In genomic region chr10:1127629-1128028, GRCh38 we compare ENCODE assay signal across 17 cellular contexts.
DNase-seq lines count a peak whose midpoint lies in the region; ATAC-seq and TF ChIP-seq lines count a peak whose summit lies in the region.
"Had no signal": no experiment of that assay in that cellular context is flagged by ENCODE, and none has a peak within 500 bp of the region (broad histone marks: within the 10 kb centered on the region; RNA-seq: fewer than 3 reads in every experiment).

No MANE protein-coding gene starts in this region.

- H3K4me1 ChIP-seq in BLaER1, result peaks cover 57% of the 10 kb centered on the region

- POLR2A ChIA-PET in activated CD8-positive, alpha-beta T cell treated with anti-CD3 and anti-CD28 coated beads, Interleukin-2, amount 10 ng/mL, durations not matched to agents 7 days and 5 days (lab: Charles Lee), result no interaction called here
- POLR2A ChIA-PET in activated CD8-positive, alpha-beta T cell treated with anti-CD3 and anti-CD28 coated beads for 36 hours (lab: Charles Lee), result interaction anchor here (1.0 kb wide), 1 partner anchor 77 kb away, joined by 3 read pairs; no protein-coding TSS in a partner anchor
- POLR2A ChIA-PET in activated CD4-positive, alpha-beta memory T cell treated with anti-CD3 and anti-CD28 coated beads, Interleukin-2, amount 10 ng/mL, durations not matched to agents 7 days and 5 days (lab: Charles Lee), result no interaction called here

- no peak overlapping the region for H3K27ac ChIP-seq in BLaER1
- H3K27ac ChIP-seq: BLaER1 treated with 17β-estradiol and CSF1 and Interleukin-3, amounts not matched to agents 10 nM and 100 nM; GM23248 had no signal

- H3K4me2 ChIP-seq in BLaER1, result peak overlapping the region; percentile 25

- H3K36me3 Mint-ChIP-seq in activated CD8-positive, alpha-beta T cell treated with anti-CD3 and anti-CD28 coated beads, Interleukin-2, amount 10 ng/mL, durations not matched to agents 7 days and 5 days (ENCODE audit: low read depth), result peaks cover 75% of the 10 kb centered on the region
- H3K36me3 Mint-ChIP-seq in activated CD8-positive, alpha-beta T cell treated with anti-CD3 and anti-CD28 coated beads for 36 hours (ENCODE audit: low read depth), result peaks cover 67% of the 10 kb centered on the region
- peaks cover 95% of the 10 kb centered on the region for H3K36me3 Mint-ChIP-seq in nephron progenitor cell (ENCODE audit: low read depth)
- H3K36me3 Mint-ChIP-seq in activated CD4-positive, alpha-beta memory T cell treated with anti-CD3 and anti-CD28 coated beads, Interleukin-2, amount 10 ng/mL, durations not matched to agents 7 days and 5 days (ENCODE audit: low read depth), result peaks cover 78% of the 10 kb centered on the region

- intact Hi-C loops in activated CD8-positive, alpha-beta T cell treated with anti-CD3 and anti-CD28 coated beads for 36 hours (cut with micrococcal nuclease), result no loop called here

- H3K4me1 Mint-ChIP-seq in activated CD8-positive, alpha-beta T cell treated with anti-CD3 and anti-CD28 coated beads, Interleukin-2, amount 10 ng/mL, durations not matched to agents 7 days and 5 days (ENCODE audit: low read depth), result peaks cover 22% of the 10 kb centered on the region
- peaks cover 14% of the 10 kb centered on the region for H3K4me1 Mint-ChIP-seq in activated CD8-positive, alpha-beta T cell treated with anti-CD3 and anti-CD28 coated beads for 36 hours (ENCODE audit: low read depth)
- H3K4me1 Mint-ChIP-seq in nephron progenitor cell, result peaks cover 42% of the 10 kb centered on the region
- H3K4me1 Mint-ChIP-seq in activated CD4-positive, alpha-beta memory T cell treated with anti-CD3 and anti-CD28 coated beads, Interleukin-2, amount 10 ng/mL, durations not matched to agents 7 days and 5 days, result peaks cover 10% of the 10 kb centered on the region

- no peaks in the 10 kb centered on the region for H3K27me3 ChIP-seq in BLaER1
- H3K27me3 ChIP-seq: BLaER1 treated with 17β-estradiol and CSF1 and Interleukin-3, amounts not matched to agents 10 nM and 100 nM had no signal

- in situ Hi-C loops in SK-MEL-5 (cut with HindIII; ENCODE audit: low pct_unique_long_range_greater_than_20kb, low sequenced_read_pairs), result no loop called here

- H3K27me3 Mint-ChIP-seq in activated CD8-positive, alpha-beta T cell treated with anti-CD3 and anti-CD28 coated beads, Interleukin-2, amount 10 ng/mL, durations not matched to agents 7 days and 5 days (ENCODE audit: low read depth), result no peaks in the 10 kb centered on the region
- H3K27me3 Mint-ChIP-seq in activated CD8-positive, alpha-beta T cell treated with anti-CD3 and anti-CD28 coated beads for 36 hours, result no peaks in the 10 kb centered on the region
- no peaks in the 10 kb centered on the region for H3K27me3 Mint-ChIP-seq in nephron progenitor cell (ENCODE audit: low read depth, poor library complexity)
- no peaks in the 10 kb centered on the region for H3K27me3 Mint-ChIP-seq in activated CD4-positive, alpha-beta memory T cell treated with anti-CD3 and anti-CD28 coated beads, Interleukin-2, amount 10 ng/mL, durations not matched to agents 7 days and 5 days
- H3K27me3 Mint-ChIP-seq: CD4-positive, CD25-positive, alpha-beta regulatory T cell had no signal

- H3K9me3 ChIP-seq in BLaER1, result no peaks in the 10 kb centered on the region

- peaks cover 82% of the 10 kb centered on the region for H3K36me3 ChIP-seq in BLaER1

- no peak overlapping the region for H3K4me3 ChIP-seq in BLaER1
- H3K4me3 ChIP-seq: BLaER1 treated with 17β-estradiol and CSF1 and Interleukin-3, amounts not matched to agents 10 nM and 100 nM; GM12878; GM23248 had no signal

- no peak for TF ChIP-seq CTCF in activated CD8-positive, alpha-beta T cell treated with anti-CD3 and anti-CD28 coated beads for 36 hours (IDR thresholded peaks at IDR 0.05)
- TF ChIP-seq CTCF in nephron progenitor cell (IDR thresholded peaks at IDR 0.05), result no peak

- DNase-seq in activated CD8-positive, alpha-beta T cell treated with anti-CD3 and anti-CD28 coated beads, Interleukin-2, amount 10 ng/mL, durations not matched to agents 7 days and 5 days, result peak; percentile 16
- no peak for DNase-seq in activated CD8-positive, alpha-beta T cell treated with anti-CD3 and anti-CD28 coated beads for 36 hours
- peak; percentile 60 for DNase-seq in SK-MEL-5 (ENCODE audit: low read depth, low spot score)
- DNase-seq in nephron progenitor cell, result no peak
- DNase-seq in activated gamma-delta T cell treated with Interleukin-2 at 50 U/mL for 16 hours, result no peak
- DNase-seq in activated CD4-positive, alpha-beta memory T cell treated with anti-CD3 and anti-CD28 coated beads, Interleukin-2, amount 10 ng/mL, durations not matched to agents 7 days and 5 days, result no peak
- DNase-seq: 8988T; AML-193; Calu3; CD4-positive, CD25-positive, alpha-beta regulatory T cell; DMS 273 treated with DMSO at 0.1 percent for 48 hours; GM23248 had no signal

- no peak overlapping the region for H3K9ac ChIP-seq in BLaER1
- H3K9ac ChIP-seq: BLaER1 treated with 17β-estradiol and CSF1 and Interleukin-3, amounts not matched to agents 10 nM and 100 nM; GM23248 had no signal

- CTCF ChIA-PET in activated CD8-positive, alpha-beta T cell treated with anti-CD3 and anti-CD28 coated beads, Interleukin-2, amount 10 ng/mL, durations not matched to agents 7 days and 5 days (lab: Charles Lee), result no interaction called here
- CTCF ChIA-PET in activated CD8-positive, alpha-beta T cell treated with anti-CD3 and anti-CD28 coated beads for 36 hours (lab: Charles Lee), result no interaction called here
- CTCF ChIA-PET in activated CD4-positive, alpha-beta memory T cell treated with anti-CD3 and anti-CD28 coated beads, Interleukin-2, amount 10 ng/mL, durations not matched to agents 7 days and 5 days (lab: Charles Lee), result no interaction called here

- peaks cover 56% of the 10 kb centered on the region for H4K20me1 ChIP-seq in BLaER1

- H3K9me3 Mint-ChIP-seq in activated CD8-positive, alpha-beta T cell treated with anti-CD3 and anti-CD28 coated beads, Interleukin-2, amount 10 ng/mL, durations not matched to agents 7 days and 5 days (ENCODE audit: insufficient read depth), result no peaks in the 10 kb centered on the region
- no peaks in the 10 kb centered on the region for H3K9me3 Mint-ChIP-seq in activated CD8-positive, alpha-beta T cell treated with anti-CD3 and anti-CD28 coated beads for 36 hours
- H3K9me3 Mint-ChIP-seq in nephron progenitor cell, result peaks cover 3% of the 10 kb centered on the region
- H3K9me3 Mint-ChIP-seq in activated CD4-positive, alpha-beta memory T cell treated with anti-CD3 and anti-CD28 coated beads, Interleukin-2, amount 10 ng/mL, durations not matched to agents 7 days and 5 days, result no peaks in the 10 kb centered on the region

- no peak for ATAC-seq in activated CD8-positive, alpha-beta T cell treated with anti-CD3 and anti-CD28 coated beads, Interleukin-2, amount 10 ng/mL, durations not matched to agents 7 days and 5 days
- ATAC-seq in activated CD8-positive, alpha-beta T cell treated with anti-CD3 and anti-CD28 coated beads for 36 hours, result no peak
- no peak for ATAC-seq in HG02763 (IDR thresholded peaks at IDR 0.05; ENCODE audit: unreplicated experiment)
- ATAC-seq: GM12878, HepG2 had no signal

- no peak overlapping the region for H3K4me3 Mint-ChIP-seq in activated CD8-positive, alpha-beta T cell treated with anti-CD3 and anti-CD28 coated beads, Interleukin-2, amount 10 ng/mL, durations not matched to agents 7 days and 5 days
- H3K4me3 Mint-ChIP-seq in activated CD8-positive, alpha-beta T cell treated with anti-CD3 and anti-CD28 coated beads for 36 hours, result no peak overlapping the region
- no peak overlapping the region for H3K4me3 Mint-ChIP-seq in nephron progenitor cell
- no peak overlapping the region for H3K4me3 Mint-ChIP-seq in activated CD4-positive, alpha-beta memory T cell treated with anti-CD3 and anti-CD28 coated beads, Interleukin-2, amount 10 ng/mL, durations not matched to agents 7 days and 5 days
- H3K4me3 Mint-ChIP-seq: CD4-positive, CD25-positive, alpha-beta regulatory T cell had no signal

- H3K27ac Mint-ChIP-seq in activated CD8-positive, alpha-beta T cell treated with anti-CD3 and anti-CD28 coated beads, Interleukin-2, amount 10 ng/mL, durations not matched to agents 7 days and 5 days, result no peak overlapping the region
- H3K27ac Mint-ChIP-seq in activated CD8-positive, alpha-beta T cell treated with anti-CD3 and anti-CD28 coated beads for 36 hours, result no peak overlapping the region
- peak overlapping the region; percentile 68 for H3K27ac Mint-ChIP-seq in nephron progenitor cell
- H3K27ac Mint-ChIP-seq in activated CD4-positive, alpha-beta memory T cell treated with anti-CD3 and anti-CD28 coated beads, Interleukin-2, amount 10 ng/mL, durations not matched to agents 7 days and 5 days, result no peak overlapping the region
- H3K27ac Mint-ChIP-seq: CD4-positive, CD25-positive, alpha-beta regulatory T cell had no signal

Comparison
In these comparisons a context has a peak if more than half of its experiments do, and no peak if none do; other contexts are left out.
1. DNase-seq: peak in activated CD8-positive, alpha-beta T cell treated with anti-CD3 and anti-CD28 coated beads, Interleukin-2, amount 10 ng/mL, durations not matched to agents 7 days and 5 days (single experiment) and SK-MEL-5 (single experiment); none in activated CD8-positive, alpha-beta T cell treated with anti-CD3 and anti-CD28 coated beads for 36 hours (single experiment), nephron progenitor cell (single experiment), activated gamma-delta T cell treated with Interleukin-2 at 50 U/mL for 16 hours (single experiment) and activated CD4-positive, alpha-beta memory T cell treated with anti-CD3 and anti-CD28 coated beads, Interleukin-2, amount 10 ng/mL, durations not matched to agents 7 days and 5 days (single experiment).